In genomic region chr5:149799119-149799623, GRCh38 we compare ENCODE assay signal across 9 cellular contexts.
A peak's percentile ranks its signal among the peaks of the same experiment; 100 is the strongest.
DNase-seq lines count a peak whose midpoint lies in the region; ATAC-seq, FAIRE-seq and TF ChIP-seq lines count a peak whose summit lies in the region.
"Had no signal": no experiment of that assay in that cellular context is flagged by ENCODE, and none has a peak within 500 bp of the region (broad histone marks: within the 10 kb centered on the region; RNA-seq: fewer than 3 reads in every experiment).

No MANE protein-coding gene starts in this region.

- TF ChIP-seq CTCF in AG04450 (IDR thresholded peaks at IDR 0.05; ENCODE audit: low read depth, low read length) (no peak), breast epithelium (IDR thresholded peaks at IDR 0.05) (no peak), HepG2 (CRISPR knock-in tag; IDR thresholded peaks at IDR 0.05) (no peak), left lung (IDR thresholded peaks at IDR 0.05) (no peak)

- no TSS peak for BruUV-seq in HepG2 (replicated peaks; lab: Mats Ljungman, UMichigan)

- peak; percentile 44 for DNase-seq in AG04450 (ENCODE audit: low read depth, low spot score)
- DNase-seq in NCI-H187 treated with DMSO at 0.1 percent for 48 hours (lab: John Stamatoyannopoulos, UW): peak; percentile 29
- peak; percentile 68 to 71 for DNase-seq in breast epithelium (ENCODE audit: low spot score in 2 of 2)
- peak; percentile 21 for DNase-seq in HepG2 (ENCODE audit: low spot score)
- no peak for DNase-seq in cortex of kidney (lab: John Stamatoyannopoulos, UW)
- no peak for DNase-seq in left lung
- DNase-seq in hippocampal formation (lab: John Stamatoyannopoulos, UW): no peak
- DNase-seq in activated CD4-positive, alpha-beta T cell treated with anti-CD3 and anti-CD28 coated beads, Interleukin-2, amount 10 ng/mL, durations not matched to agents 24 days and 14 days: no peak

- peaks cover 6% of the 10 kb centered on the region for H3K4me1 Mint-ChIP-seq in activated CD4-positive, alpha-beta T cell treated with anti-CD3 and anti-CD28 coated beads, Interleukin-2, amount 10 ng/mL, durations not matched to agents 24 days and 14 days

- H3K9me3 ChIP-seq in AG04450 (ENCODE audit: control insufficient read depth, insufficient read depth, low read length) (no peaks in the 10 kb centered on the region), breast epithelium (no peaks in the 10 kb centered on the region), HepG2 (ENCODE audit: low read length) (no peaks in the 10 kb centered on the region), left lung (no peaks in the 10 kb centered on the region)

- H4K20me1 ChIP-seq in HepG2 (ENCODE audit: insufficient read depth, low read length): no peaks in the 10 kb centered on the region

- peaks cover 5% of the 10 kb centered on the region for H3K27me3 ChIP-seq in AG04450 (ENCODE audit: control insufficient read depth, insufficient read depth, low read length)
- no peaks in the 10 kb centered on the region for H3K27me3 ChIP-seq in breast epithelium
- no peaks in the 10 kb centered on the region for H3K27me3 ChIP-seq in HepG2 (ENCODE audit: control insufficient read depth in 1 of 2, insufficient read depth in 2 of 2, low read length in 2 of 2)
- peaks cover 0 to 9% of the 10 kb centered on the region in 2 donors for H3K27me3 ChIP-seq in left lung

- TF ChIP-seq EP300 in HepG2 (IDR thresholded peaks at IDR 0.05; ENCODE audit: low read depth in 2 of 2, low read length in 2 of 2) (no peak), HepG2 (CRISPR knock-in tag; IDR thresholded peaks at IDR 0.05; ENCODE audit: borderline replicate concordance) (no peak)

- H3K4me3 ChIP-seq in AG04450 (ENCODE audit: low read depth, low read length) (no peak overlapping the region), breast epithelium (no peak overlapping the region), HepG2 (replicated peaks in 1 of 3; ENCODE audit: insufficient read depth in 1 of 3, low read depth in 2 of 3, low read length in 3 of 3) (peak overlapping the region in 1 of 3 experiments; percentile 19; a peak in 2 of 6 replicates), left lung (no peak overlapping the region)

- H3K4me1 ChIP-seq in breast epithelium: no peaks in the 10 kb centered on the region
- peaks cover 19% of the 10 kb centered on the region for H3K4me1 ChIP-seq in HepG2 (ENCODE audit: insufficient read depth, low read length)
- peaks cover 0 to 13% of the 10 kb centered on the region in 2 donors for H3K4me1 ChIP-seq in left lung

- no peak for FAIRE-seq in HepG2 (lab: Jason Lieb, UNC)

- CTCF ChIA-PET in AG04450 (lab: Charles Lee): no interaction called here
- CTCF ChIA-PET in HepG2 (lab: Yijun Ruan, JAX; ENCODE audit: low intra/inter-chr PET ratio, low total read pairs): no interaction called here

- TF ChIP-seq RAD21 in HepG2 (CRISPR knock-in tag; IDR thresholded peaks at IDR 0.05): no peak

- no peaks in the 10 kb centered on the region for H3K36me3 Mint-ChIP-seq in activated CD4-positive, alpha-beta T cell treated with anti-CD3 and anti-CD28 coated beads, Interleukin-2, amount 10 ng/mL, durations not matched to agents 24 days and 14 days (ENCODE audit: low read depth)

- WGBS in HepG2 (ENCODE audit: low lambda C conversion rate): 0% methylated on average over 1 of the region's 3 CpGs

- H2AFZ ChIP-seq in HepG2 (ENCODE audit: low read length): no peak overlapping the region

- peak overlapping the region; percentile 38 for H3K4me2 ChIP-seq in HepG2 (ENCODE audit: low read depth, low read length)

- H3K27ac Mint-ChIP-seq in activated CD4-positive, alpha-beta T cell treated with anti-CD3 and anti-CD28 coated beads, Interleukin-2, amount 10 ng/mL, durations not matched to agents 24 days and 14 days: no peak overlapping the region
- H3K27ac Mint-ChIP-seq: T-helper 1 cell treated with Interleukin-12 subunit alpha and Interleukin-12 subunit beta and Interleukin-4 antibody, amounts not matched to agents 30 μg/mL and 1 μg/mL, for 36 hours had no signal

- H3K9ac ChIP-seq in HepG2 (ENCODE audit: insufficient read depth, low read depth, low read length): no peak overlapping the region

- no peak for TF ChIP-seq POLR2A in breast epithelium (IDR thresholded peaks at IDR 0.05)
- TF ChIP-seq POLR2A in HepG2 (IDR thresholded peaks at IDR 0.05; ENCODE audit: insufficient read depth in 1 of 2, low read depth in 2 of 2, low read length in 2 of 2): no peak

- POLR2A ChIA-PET in AG04450 (lab: Yijun Ruan, JAX): interaction anchor here (0.9 kb wide), 2 partner anchors 17 to 161 kb away, joined by 3 to 6 read pairs; no protein-coding TSS in a partner anchor
- POLR2A ChIA-PET in HepG2 (lab: Yijun Ruan, JAX): no interaction called here

- no peak overlapping the region for H3K4me3 Mint-ChIP-seq in activated CD4-positive, alpha-beta T cell treated with anti-CD3 and anti-CD28 coated beads, Interleukin-2, amount 10 ng/mL, durations not matched to agents 24 days and 14 days
- H3K4me3 Mint-ChIP-seq: T-helper 1 cell treated with Interleukin-12 subunit alpha and Interleukin-12 subunit beta and Interleukin-4 antibody, amounts not matched to agents 30 μg/mL and 1 μg/mL, for 36 hours had no signal

- in situ Hi-C loops in HepG2 (cut with HindIII; ENCODE audit: extremely low pct_ligation_motif_present, low pct_unique_long_range_greater_than_20kb): no loop called here

- H3K27ac ChIP-seq in AG04450 (ENCODE audit: low read depth, low read length): no peak overlapping the region
- H3K27ac ChIP-seq in breast epithelium: peak overlapping the region; percentile 33 to 57
- H3K27ac ChIP-seq in HepG2 (ENCODE audit: extremely low read length, insufficient read depth, low read length): peak overlapping the region; percentile 25
- no peak overlapping the region for H3K27ac ChIP-seq in left lung

- H3K9me3 Mint-ChIP-seq in activated CD4-positive, alpha-beta T cell treated with anti-CD3 and anti-CD28 coated beads, Interleukin-2, amount 10 ng/mL, durations not matched to agents 24 days and 14 days: no peaks in the 10 kb centered on the region
- H3K9me3 Mint-ChIP-seq: T-helper 1 cell treated with Interleukin-12 subunit alpha and Interleukin-12 subunit beta and Interleukin-4 antibody, amounts not matched to agents 30 μg/mL and 1 μg/mL, for 36 hours had no signal

- no peaks in the 10 kb centered on the region for H3K27me3 Mint-ChIP-seq in activated CD4-positive, alpha-beta T cell treated with anti-CD3 and anti-CD28 coated beads, Interleukin-2, amount 10 ng/mL, durations not matched to agents 24 days and 14 days

- no peaks in the 10 kb centered on the region for H3K36me3 ChIP-seq in breast epithelium
- no peaks in the 10 kb centered on the region; a peak in 1 of 5 replicates for H3K36me3 ChIP-seq in HepG2 (replicated peaks in 1 of 2; ENCODE audit: control insufficient read depth in 1 of 2, insufficient read depth in 2 of 2, low read length in 2 of 2)
- H3K36me3 ChIP-seq in left lung: no peaks in the 10 kb centered on the region

- H3K79me2 ChIP-seq in HepG2 (ENCODE audit: insufficient read depth, low read length): no peaks in the 10 kb centered on the region

- ATAC-seq in HepG2: peak; percentile 65
- no peak for ATAC-seq in left lung

- intact Hi-C loops in breast epithelium (cut with DNase I; ENCODE audit: low total_unique reads): no loop called here
- intact Hi-C loops in HepG2 (cut with micrococcal nuclease; ENCODE audit: unreplicated experiment): no loop called here
- intact Hi-C loops in left lung (cut with DNase I): no loop called here
- intact Hi-C loops in activated CD4-positive, alpha-beta T cell treated with anti-CD3 and anti-CD28 coated beads, Interleukin-2, amount 10 ng/mL, durations not matched to agents 24 days and 14 days (cut with micrococcal nuclease): no loop called here

TF ChIP-seq in HepG2, 621 proteins besides CTCF, POLR2A, EP300 and RAD21:
- TF ChIP-seq ESRRA (CRISPR knock-in tag; IDR thresholded peaks at IDR 0.05; ENCODE audit: low read depth): no peak
- no peak for TF ChIP-seq RBM22 (optimal IDR thresholded peaks at IDR 0.05; ENCODE audit: low read length)
- TF ChIP-seq FOSL2 (CRISPR knock-in tag; IDR thresholded peaks at IDR 0.05): 0 out of 2 replicates have a peak, but pooled peaks have one; percentile 27
- TF ChIP-seq ZNF251 (CRISPR knock-in tag; IDR thresholded peaks at IDR 0.05): no peak

Comparison
In these comparisons a context has a peak if more than half of its experiments do, and no peak if none do; other contexts are left out.
1. DNase-seq: peak in AG04450 (single experiment), NCI-H187 treated with DMSO at 0.1 percent for 48 hours (single experiment), breast epithelium (2 of 2) and HepG2 (single experiment); none in cortex of kidney (single experiment), left lung (0 of 2), hippocampal formation (0 of 2) and activated CD4-positive, alpha-beta T cell treated with anti-CD3 and anti-CD28 coated beads, Interleukin-2, amount 10 ng/mL, durations not matched to agents 24 days and 14 days (single experiment).
2. H3K27ac ChIP-seq: peak in breast epithelium (2 of 2) and HepG2 (single experiment); none in AG04450 (single experiment) and left lung (0 of 2).